In the genomic region with DNA sequence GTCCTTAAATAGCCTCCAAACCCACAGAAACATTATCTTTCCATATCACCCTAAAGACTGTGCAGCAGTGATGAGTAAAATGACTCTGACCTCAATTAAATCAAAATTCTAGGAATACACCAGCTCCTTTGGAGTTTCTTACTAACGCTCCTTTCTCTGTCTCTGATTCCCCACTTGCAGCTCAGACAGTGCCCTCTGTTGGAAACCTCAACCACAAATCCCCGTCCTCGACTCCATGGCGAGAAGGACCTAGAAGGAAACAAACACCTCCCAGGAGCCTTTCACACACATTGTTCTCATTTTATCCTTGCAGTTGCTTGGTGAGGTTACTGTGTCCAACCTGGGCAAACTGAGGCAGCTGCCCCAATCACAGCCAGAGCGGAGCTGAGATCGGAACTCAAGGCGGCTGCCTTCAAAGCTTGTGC, we compare ENCODE assay signal across 10 cellular contexts. TPM values are rescaled to one million over a fixed set of nuclear protein-coding genes. Genes with fewer than 3 reads are reported as not detected.
DNase-seq lines count a peak whose midpoint lies in the region; ATAC-seq and TF ChIP-seq lines count a peak whose summit lies in the region.
"Had no signal": no experiment of that assay in that cellular context is flagged by ENCODE, and none has a peak within 500 bp of the region (broad histone marks: within the 10 kb centered on the region; RNA-seq: fewer than 3 reads in every experiment).

No MANE protein-coding gene starts in this region.

- H3K9me3 Mint-ChIP-seq in naive thymus-derived CD4-positive, alpha-beta T cell, result no peaks in the 10 kb centered on the region
- H3K9me3 Mint-ChIP-seq in activated T-helper 1 cell treated with anti-CD3 and anti-CD28 coated beads, Interleukin-12 subunit alpha, Interleukin-12 subunit beta, Interleukin-2, Interleukin-4 antibody, amounts not matched to agents 30 ng/mL and 10 ng/mL and 1 ng/mL, durations not matched to agents 14 hours and 24 hours and 36 hours, result no peaks in the 10 kb centered on the region

- intact Hi-C loops in naive thymus-derived CD4-positive, alpha-beta T cell (cut with micrococcal nuclease), result no loop called here
- intact Hi-C loops in activated T-helper 1 cell treated with anti-CD3 and anti-CD28 coated beads, Interleukin-12 subunit alpha, Interleukin-12 subunit beta, Interleukin-2, Interleukin-4 antibody, amounts not matched to agents 30 ng/mL and 10 ng/mL and 1 ng/mL, durations not matched to agents 14 hours and 24 hours and 36 hours (cut with micrococcal nuclease), result no loop called here

- no peaks in the 10 kb centered on the region for H3K9me3 ChIP-seq in naive thymus-derived CD4-positive, alpha-beta T cell (ENCODE audit: control insufficient read depth in 2 of 3, low read length in 3 of 3)

- H3K4me1 ChIP-seq in naive thymus-derived CD4-positive, alpha-beta T cell (ENCODE audit: control insufficient read depth in 2 of 2, insufficient read depth in 2 of 2, low read length in 2 of 2), result no peaks in the 10 kb centered on the region

- TF ChIP-seq CTCF in epithelial cell of esophagus (IDR thresholded peaks at IDR 0.05; ENCODE audit: insufficient read depth, low read depth, low read length, missing control alignments), result peak; percentile 31

- DNase-seq in AG08395 (ENCODE audit: low spot score) (peak; percentile 65), KBM-7 (peak; percentile 15), epithelial cell of esophagus (ENCODE audit: low read depth) (peak; percentile 34), mesenteric fat pad (ENCODE audit: low spot score) (peak; percentile 22)
- DNase-seq in naive thymus-derived CD4-positive, alpha-beta T cell, result no peak
- DNase-seq in activated CD4-positive, alpha-beta T cell treated with anti-CD3 and anti-CD28 coated beads for 48 hours, result no peak
- no peak for DNase-seq in activated T-helper 1 cell treated with anti-CD3 and anti-CD28 coated beads, Interleukin-12 subunit alpha, Interleukin-12 subunit beta, Interleukin-2, Interleukin-4 antibody, amounts not matched to agents 30 ng/mL and 10 ng/mL and 1 ng/mL, durations not matched to agents 14 hours and 24 hours and 36 hours (ENCODE audit: low spot score)
- DNase-seq: activated CD4-positive, alpha-beta T cell treated with anti-CD3 and anti-CD28 coated beads, Interleukin-2, amount 50 U/mL, for 48 hours; NCI-H2029 had no signal

- no peaks in the 10 kb centered on the region for H3K36me3 ChIP-seq in naive thymus-derived CD4-positive, alpha-beta T cell (ENCODE audit: control insufficient read depth in 2 of 3, insufficient read depth in 3 of 3, low read length in 3 of 3)

- POLR2A ChIA-PET in naive thymus-derived CD4-positive, alpha-beta T cell (lab: Charles Lee), result interaction anchor here (0.5 kb wide), 1 partner anchor 15 kb away, joined by 4 read pairs; no protein-coding TSS in a partner anchor

- no peak overlapping the region for H3K27ac ChIP-seq in naive thymus-derived CD4-positive, alpha-beta T cell (ENCODE audit: low read depth, low read length)

- no peak for ATAC-seq in naive thymus-derived CD4-positive, alpha-beta T cell
- no peak for ATAC-seq in HG03460 (IDR thresholded peaks at IDR 0.05; ENCODE audit: unreplicated experiment)

- H3K27me3 Mint-ChIP-seq in naive thymus-derived CD4-positive, alpha-beta T cell, result peaks cover 19 to 33% (median 27%) of the 10 kb centered on the region in 5 donors
- H3K27me3 Mint-ChIP-seq in activated T-helper 1 cell treated with anti-CD3 and anti-CD28 coated beads, Interleukin-12 subunit alpha, Interleukin-12 subunit beta, Interleukin-2, Interleukin-4 antibody, amounts not matched to agents 30 ng/mL and 10 ng/mL and 1 ng/mL, durations not matched to agents 14 hours and 24 hours and 36 hours (ENCODE audit: insufficient read depth), result peaks cover 9% of the 10 kb centered on the region

- H3K4me1 Mint-ChIP-seq in naive thymus-derived CD4-positive, alpha-beta T cell, result no peaks in the 10 kb centered on the region
- H3K4me1 Mint-ChIP-seq in activated T-helper 1 cell treated with anti-CD3 and anti-CD28 coated beads, Interleukin-12 subunit alpha, Interleukin-12 subunit beta, Interleukin-2, Interleukin-4 antibody, amounts not matched to agents 30 ng/mL and 10 ng/mL and 1 ng/mL, durations not matched to agents 14 hours and 24 hours and 36 hours (ENCODE audit: low read depth), result no peaks in the 10 kb centered on the region

- peaks cover 0 to 5% (median 0%) of the 10 kb centered on the region in 5 donors for H3K36me3 Mint-ChIP-seq in naive thymus-derived CD4-positive, alpha-beta T cell
- H3K36me3 Mint-ChIP-seq in activated T-helper 1 cell treated with anti-CD3 and anti-CD28 coated beads, Interleukin-12 subunit alpha, Interleukin-12 subunit beta, Interleukin-2, Interleukin-4 antibody, amounts not matched to agents 30 ng/mL and 10 ng/mL and 1 ng/mL, durations not matched to agents 14 hours and 24 hours and 36 hours (ENCODE audit: low read depth), result no peaks in the 10 kb centered on the region

- CTCF ChIA-PET in naive thymus-derived CD4-positive, alpha-beta T cell (lab: Charles Lee), result interaction anchor here (1.1 kb wide), 1 partner anchor 35 kb away, joined by 3 read pairs; no protein-coding TSS in a partner anchor

- no peaks in the 10 kb centered on the region for H3K27me3 ChIP-seq in naive thymus-derived CD4-positive, alpha-beta T cell (ENCODE audit: control insufficient read depth in 2 of 2, insufficient read depth in 2 of 2, low read length in 2 of 2)

- in situ Hi-C loops in KBM-7 (cut with MboI; ENCODE audit: low pct_unique_long_range_greater_than_20kb, low sequenced_read_pairs), result no loop called here

- H3K4me3 ChIP-seq in epithelial cell of esophagus (ENCODE audit: low read length), result no peak overlapping the region
- no peak overlapping the region for H3K4me3 ChIP-seq in naive thymus-derived CD4-positive, alpha-beta T cell (ENCODE audit: low read length)

- no peak overlapping the region for H3K4me3 Mint-ChIP-seq in naive thymus-derived CD4-positive, alpha-beta T cell
- no peak overlapping the region for H3K4me3 Mint-ChIP-seq in activated T-helper 1 cell treated with anti-CD3 and anti-CD28 coated beads, Interleukin-12 subunit alpha, Interleukin-12 subunit beta, Interleukin-2, Interleukin-4 antibody, amounts not matched to agents 30 ng/mL and 10 ng/mL and 1 ng/mL, durations not matched to agents 14 hours and 24 hours and 36 hours

- H3K27ac Mint-ChIP-seq in naive thymus-derived CD4-positive, alpha-beta T cell, result no peak overlapping the region
- H3K27ac Mint-ChIP-seq in activated T-helper 1 cell treated with anti-CD3 and anti-CD28 coated beads, Interleukin-12 subunit alpha, Interleukin-12 subunit beta, Interleukin-2, Interleukin-4 antibody, amounts not matched to agents 30 ng/mL and 10 ng/mL and 1 ng/mL, durations not matched to agents 14 hours and 24 hours and 36 hours, result no peak overlapping the region

RNA-seq across cellular contexts. Expression of a gene that starts 17.7 kb away (rescaled TPM):
- 2.0 TPM for total RNA-seq in mesenteric fat pad
- total RNA-seq in naive thymus-derived CD4-positive, alpha-beta T cell, result 10 to 100 TPM in 2 of 5 experiments, 1 to 10 TPM in 3; 5.2 to 10.8 (median 7.7) TPM
- 1 to 10 TPM in 1 of 2 donors, under 1 TPM in 1; 0.60 to 1.9 TPM for polyA plus RNA-seq in naive thymus-derived CD4-positive, alpha-beta T cell
- total RNA-seq in activated T-helper 1 cell treated with anti-CD3 and anti-CD28 coated beads, Interleukin-12 subunit alpha, Interleukin-12 subunit beta, Interleukin-2, Interleukin-4 antibody, amounts not matched to agents 30 ng/mL and 10 ng/mL and 1 ng/mL, durations not matched to agents 14 hours and 24 hours and 36 hours, result 6.3 and 7.1 TPM in 2 replicates

RNA-seq across cellular contexts. Expression of a gene that starts 22.3 kb away (rescaled TPM):
- total RNA-seq in mesenteric fat pad, result 19.7 TPM
- under 1 TPM in 2 of 5 experiments, not detected in 3; 0.27 to 0.32 TPM for total RNA-seq in naive thymus-derived CD4-positive, alpha-beta T cell
- polyA plus RNA-seq in naive thymus-derived CD4-positive, alpha-beta T cell, result 1 to 10 TPM; 1.3 to 1.7 TPM
- not detected in 2 replicates for total RNA-seq in activated T-helper 1 cell treated with anti-CD3 and anti-CD28 coated beads, Interleukin-12 subunit alpha, Interleukin-12 subunit beta, Interleukin-2, Interleukin-4 antibody, amounts not matched to agents 30 ng/mL and 10 ng/mL and 1 ng/mL, durations not matched to agents 14 hours and 24 hours and 36 hours

Comparison
In these comparisons a context has a peak if more than half of its experiments do, and no peak if none do; other contexts are left out.
1. DNase-seq: peak in AG08395 (single experiment), KBM-7 (single experiment), epithelial cell of esophagus (single experiment) and mesenteric fat pad (single experiment); none in naive thymus-derived CD4-positive, alpha-beta T cell (0 of 9), activated CD4-positive, alpha-beta T cell treated with anti-CD3 and anti-CD28 coated beads for 48 hours (single experiment) and activated T-helper 1 cell treated with anti-CD3 and anti-CD28 coated beads, Interleukin-12 subunit alpha, Interleukin-12 subunit beta, Interleukin-2, Interleukin-4 antibody, amounts not matched to agents 30 ng/mL and 10 ng/mL and 1 ng/mL, durations not matched to agents 14 hours and 24 hours and 36 hours (single experiment).
2. RNA of a gene that starts 22.3 kb away (total RNA-seq): 19.7 TPM in mesenteric fat pad (single experiment); 0.27 to 0.32 TPM in naive thymus-derived CD4-positive, alpha-beta T cell and not detected in activated T-helper 1 cell treated with anti-CD3 and anti-CD28 coated beads, Interleukin-12 subunit alpha, Interleukin-12 subunit beta, Interleukin-2, Interleukin-4 antibody, amounts not matched to agents 30 ng/mL and 10 ng/mL and 1 ng/mL, durations not matched to agents 14 hours and 24 hours and 36 hours; every median in the first group is over 10 times any median in the second.